Comparison of ENCODE assay signal across 14 cellular contexts in the genomic region with DNA sequence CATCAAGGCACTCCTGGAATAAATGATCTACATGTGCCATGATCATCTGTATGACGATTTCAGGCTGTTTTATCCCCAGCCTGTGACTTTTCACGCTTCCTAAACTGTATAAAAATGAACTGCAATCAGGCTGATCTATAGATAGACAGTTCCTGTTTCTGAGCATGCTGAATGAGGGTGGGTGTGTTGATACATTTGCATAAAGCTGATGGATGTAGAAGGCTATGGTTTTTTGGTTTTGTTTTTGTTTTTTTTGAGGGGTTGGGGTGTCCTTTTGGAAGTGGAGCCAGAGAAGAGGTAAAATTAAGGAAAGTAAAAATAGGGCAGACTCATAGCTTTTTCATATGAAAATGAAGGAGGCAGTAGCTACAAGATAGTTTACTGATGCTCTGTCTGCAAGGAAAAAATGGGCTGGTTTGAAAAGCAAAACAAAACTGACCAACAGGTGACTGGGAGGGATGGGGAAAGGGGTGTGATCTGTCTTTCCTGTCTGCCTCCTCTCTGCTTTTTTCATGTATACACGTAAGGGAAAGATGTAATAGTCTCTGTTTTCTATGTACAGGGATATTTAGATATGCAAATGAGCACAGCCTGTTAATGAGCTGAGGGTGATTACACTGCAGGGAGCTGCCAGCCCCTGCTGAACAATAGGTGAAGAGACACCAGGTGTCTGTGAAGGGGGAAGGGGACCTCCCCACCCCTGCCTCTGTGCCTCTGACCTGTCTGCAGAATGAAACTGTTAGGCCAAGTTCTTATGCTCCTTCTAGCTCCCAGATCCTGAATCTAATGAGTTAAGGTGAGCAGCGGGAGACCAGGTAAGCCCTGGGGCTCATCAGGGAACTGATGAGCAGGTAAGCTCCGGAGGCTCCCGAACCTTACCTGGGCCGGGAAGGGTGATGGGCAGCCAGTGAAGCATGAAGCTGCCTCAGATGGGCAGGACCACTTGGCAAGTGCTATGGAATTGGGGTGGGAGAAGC. TPM values are rescaled to one million over a fixed set of nuclear protein-coding genes. Genes with fewer than 3 reads are reported as not detected.
DNase-seq lines count a peak whose midpoint lies in the region; ATAC-seq, FAIRE-seq and TF ChIP-seq lines count a peak whose summit lies in the region.
"Had no signal": no experiment of that assay in that cellular context is flagged by ENCODE, and none has a peak within 500 bp of the region (broad histone marks: within the 10 kb centered on the region; RNA-seq: fewer than 3 reads in every experiment).

No MANE protein-coding gene starts in this region.

- H3K27me3 ChIP-seq in endodermal cell (ENCODE audit: control insufficient read depth, insufficient read depth, low read length, poor library complexity, severe bottlenecking) (no peaks in the 10 kb centered on the region), trophoblast cell (ENCODE audit: insufficient read depth, low read length) (no peaks in the 10 kb centered on the region)

- no peak for TF ChIP-seq CTCF in endodermal cell (conservative IDR thresholded peaks at IDR 0.05)

- H2BK12ac ChIP-seq in trophoblast cell (ENCODE audit: low read length), result no peak overlapping the region

- H3K9me3 ChIP-seq in endodermal cell (ENCODE audit: control insufficient read depth, low read length) (peaks cover 18% of the 10 kb centered on the region), trophoblast cell (ENCODE audit: insufficient read depth, low read depth, low read length) (no peaks in the 10 kb centered on the region)

- H3K27ac ChIP-seq in endodermal cell (ENCODE audit: low read depth, low read length), result no peak overlapping the region
- H3K27ac ChIP-seq in trophoblast cell (ENCODE audit: low read depth, low read length), result no peak overlapping the region

- H3K4me1 Mint-ChIP-seq in endodermal cell, result peaks cover 47% of the 10 kb centered on the region
- H3K4me1 Mint-ChIP-seq: activated CD4-positive, alpha-beta T cell treated with anti-CD3 and anti-CD28 coated beads, Interleukin-2, amount 10 ng/mL, durations not matched to agents 7 days and 5 days had no signal

- H3K23ac ChIP-seq in trophoblast cell (ENCODE audit: low read length), result no peak overlapping the region

- no peak overlapping the region for H3K4me2 ChIP-seq in trophoblast cell (ENCODE audit: low read length)

- H3K14ac ChIP-seq in trophoblast cell (ENCODE audit: low read length), result no peak overlapping the region

- TF ChIP-seq POLR2A in GM12891 (IDR thresholded peaks at IDR 0.05; ENCODE audit: low read depth, low read length), result no peak

- no peak overlapping the region for H2BK120ac ChIP-seq in trophoblast cell (ENCODE audit: insufficient read depth, low read length, poor library complexity)

- H3K36me3 Mint-ChIP-seq in endodermal cell (ENCODE audit: low read depth), result no peaks in the 10 kb centered on the region

- WGBS in endodermal cell (ENCODE audit: insufficient coverage in 1 of 2, insufficient read length in 1 of 2), 2 experiments, result 60 to 64% methylated on average over 7 of the region's 7 CpGs
- WGBS in trophoblast cell (ENCODE audit: extremely low coverage, insufficient coverage, insufficient read length), result no CpG with 5 or more reads among the region's 7 CpGs

- no peak overlapping the region for H4K8ac ChIP-seq in trophoblast cell (ENCODE audit: low read depth, low read length)

- H3K4ac ChIP-seq in trophoblast cell (ENCODE audit: low read depth, low read length), result no peak overlapping the region

- H4K12ac ChIP-seq in trophoblast cell (ENCODE audit: low read depth, low read length), result no peak overlapping the region

- no peaks in the 10 kb centered on the region for H3K79me1 ChIP-seq in trophoblast cell (ENCODE audit: low read length)

- H3K18ac ChIP-seq in trophoblast cell (ENCODE audit: low read length), result no peak overlapping the region

- H3K4me1 ChIP-seq in endodermal cell (ENCODE audit: control insufficient read depth, insufficient read depth, low read length) (peaks cover 11% of the 10 kb centered on the region), trophoblast cell (ENCODE audit: control insufficient read depth in 1 of 2, insufficient read depth in 2 of 2, low read length in 2 of 2) (no peaks in the 10 kb centered on the region)

- H2AK5ac ChIP-seq in trophoblast cell (ENCODE audit: low read length), result no peak overlapping the region

- H3K79me2 ChIP-seq in trophoblast cell (ENCODE audit: control insufficient read depth, insufficient read depth, low read length, poor library complexity), result no peaks in the 10 kb centered on the region

- H3K27me3 Mint-ChIP-seq in endodermal cell (ENCODE audit: insufficient read depth), result peaks cover 40% of the 10 kb centered on the region

- ATAC-seq in GM21390 (IDR thresholded peaks at IDR 0.05; ENCODE audit: unreplicated experiment), result peak; percentile 71
- ATAC-seq in HG03097 (IDR thresholded peaks at IDR 0.05; ENCODE audit: low FRiP score, unreplicated experiment), result no peak

- no peaks in the 10 kb centered on the region for H3K36me3 ChIP-seq in endodermal cell (ENCODE audit: control insufficient read depth, insufficient read depth, low read length)
- no peaks in the 10 kb centered on the region for H3K36me3 ChIP-seq in trophoblast cell (ENCODE audit: control insufficient read depth in 1 of 2, insufficient read depth in 2 of 2, low read length in 2 of 2)

- H3K4me3 ChIP-seq in endodermal cell (ENCODE audit: low read length) (peak overlapping the region; percentile 7), trophoblast cell (ENCODE audit: low read depth, low read length) (no peak overlapping the region)

- H2AFZ ChIP-seq in trophoblast cell (ENCODE audit: insufficient read depth, low read length, poor library complexity), result no peak overlapping the region

- peaks cover 5% of the 10 kb centered on the region for H3K9me3 Mint-ChIP-seq in endodermal cell
- H3K9me3 Mint-ChIP-seq: activated CD4-positive, alpha-beta T cell treated with anti-CD3 and anti-CD28 coated beads, Interleukin-2, amount 10 ng/mL, durations not matched to agents 7 days and 5 days; dendritic cell treated with granulocyte-macrophage colony-stimulating factor and Interleukin-4, amounts not matched to agents 40 ng/mL and 50 ng/mL, for 4 days had no signal

- no peak overlapping the region for H4K91ac ChIP-seq in trophoblast cell (ENCODE audit: low read depth, low read length)

- no peak for FAIRE-seq in GM12891 (lab: Jason Lieb, UNC)
- FAIRE-seq: H54 had no signal

- DNase-seq in GM12891 (ENCODE audit: insufficient read length, low spot score), result peak; percentile 27
- peak; percentile 79 for DNase-seq in NCI-H69 (lab: John Stamatoyannopoulos, UW)
- DNase-seq in endodermal cell, result peak; percentile 75
- DNase-seq in NCI-H1092 (lab: John Stamatoyannopoulos, UW), result no peak
- DNase-seq in trophoblast cell, result no peak
- no peak for DNase-seq in hepatic stellate cell (ENCODE audit: low spot score)
- DNase-seq: activated CD4-positive, alpha-beta T cell treated with anti-CD3 and anti-CD28 coated beads, Interleukin-2, amount 10 ng/mL, durations not matched to agents 7 days and 5 days; amygdala; mammary epithelial cell; NCI-H2081 had no signal

- H3K27ac Mint-ChIP-seq in endodermal cell, result peak overlapping the region; percentile 76
- H3K27ac Mint-ChIP-seq: activated CD4-positive, alpha-beta T cell treated with anti-CD3 and anti-CD28 coated beads, Interleukin-2, amount 10 ng/mL, durations not matched to agents 7 days and 5 days; dendritic cell treated with granulocyte-macrophage colony-stimulating factor and Interleukin-4, amounts not matched to agents 40 ng/mL and 50 ng/mL, for 4 days had no signal

- H3K4me3 Mint-ChIP-seq in endodermal cell, result peak overlapping the region; percentile 25
- H3K4me3 Mint-ChIP-seq: activated CD4-positive, alpha-beta T cell treated with anti-CD3 and anti-CD28 coated beads, Interleukin-2, amount 10 ng/mL, durations not matched to agents 7 days and 5 days; dendritic cell treated with granulocyte-macrophage colony-stimulating factor and Interleukin-4, amounts not matched to agents 40 ng/mL and 50 ng/mL, for 4 days had no signal

- H3K9ac ChIP-seq in endodermal cell (ENCODE audit: extremely low read depth, low read length, poor library complexity, severe bottlenecking) (no peak overlapping the region), trophoblast cell (ENCODE audit: low read length) (no peak overlapping the region)

- no peak overlapping the region for H2BK5ac ChIP-seq in trophoblast cell (ENCODE audit: low read depth, low read length, poor library complexity)

TF ChIP-seq in GM12891, 5 proteins besides CTCF, POLR2A, EP300 and RAD21:
- TF ChIP-seq SPI1 (IDR thresholded peaks at IDR 0.05; ENCODE audit: low read depth, low read length) (peak; percentile 85), POU2F2 (IDR thresholded peaks at IDR 0.05; ENCODE audit: low read depth, low read length) (peak; percentile 82; the same call in 1 of the 2 replicates), POLR2AphosphoS5 (IDR thresholded peaks at IDR 0.05; ENCODE audit: low read depth, low read length) (no peak)

RNA-seq across cellular contexts. Expression of a gene that starts 46.6 kb away (rescaled TPM):
- 13.2 TPM for polyA plus RNA-seq in GM12891 (2012; ENCODE audit: low read depth, missing spikeins)
- total RNA-seq in endodermal cell, result 1 to 10 TPM; 5.8 to 8.3 TPM
- 8.6 TPM for polyA plus RNA-seq in endodermal cell (2013, experiment 1 of 2)
- 6.6 TPM for polyA plus RNA-seq in endodermal cell (2013, experiment 2 of 2)
- 3.0 and 3.9 TPM in 2 replicates for polyA plus RNA-seq in trophoblast cell (2013)

Comparison
In these comparisons a context has a peak if more than half of its experiments do, and no peak if none do; other contexts are left out.
1. DNase-seq: peak in GM12891 (single experiment), NCI-H69 (single experiment) and endodermal cell (single experiment); none in NCI-H1092 (single experiment), trophoblast cell (0 of 2) and hepatic stellate cell (single experiment).